In the genomic region with DNA sequence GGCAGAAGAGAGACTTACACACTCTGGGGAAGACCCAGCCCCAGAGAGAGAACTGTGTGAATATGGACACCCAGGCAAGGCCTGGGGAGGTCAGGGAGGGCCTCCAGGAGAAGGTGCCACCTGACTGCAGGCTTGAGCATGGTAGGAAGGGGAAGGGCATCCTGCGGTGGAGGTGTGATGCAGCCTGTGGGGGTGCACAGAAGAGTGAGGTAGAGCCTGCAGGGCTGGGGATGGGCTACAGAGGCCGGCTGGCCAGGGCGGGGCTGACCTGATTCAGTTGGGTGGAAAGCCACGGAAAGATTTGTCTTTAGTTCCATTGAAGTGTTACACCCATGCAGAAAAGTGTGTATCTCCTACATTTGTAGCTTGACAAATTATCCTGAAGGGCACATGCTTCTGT, we compare ENCODE assay signal across 13 cellular contexts. TPM values are rescaled to one million over a fixed set of nuclear protein-coding genes. Genes with fewer than 3 reads are reported as not detected.
DNase-seq lines count a peak whose midpoint lies in the region; ATAC-seq, FAIRE-seq and TF ChIP-seq lines count a peak whose summit lies in the region.
"Had no signal": no experiment of that assay in that cellular context is flagged by ENCODE, and none has a peak within 500 bp of the region (broad histone marks: within the 10 kb centered on the region; RNA-seq: fewer than 3 reads in every experiment).

No MANE protein-coding gene starts in this region.

- in situ Hi-C loops in HepG2 (cut with HindIII; ENCODE audit: extremely low pct_ligation_motif_present, low pct_unique_long_range_greater_than_20kb), result no loop called here

- no peak overlapping the region for H3K4me3 Mint-ChIP-seq in endothelial cell (ENCODE audit: unreplicated experiment)
- H3K4me3 Mint-ChIP-seq: T-helper 2 cell treated with Interferon-gamma antibody and Interleukin-4, amounts not matched to agents 5 μg/mL and 100 μg/mL, for 36 hours had no signal

- DNase-seq in HepG2 (ENCODE audit: low spot score) (no peak), right lobe of liver (no peak), vagina (ENCODE audit: extremely low spot score in 2 of 2) (no peak), NAMALWA (ENCODE audit: low spot score) (no peak), retina (no peak), endothelial cell (ENCODE audit: low spot score) (no peak)
- DNase-seq: AML-193, amygdala, NCI-H1092 treated with DMSO at 0.1 percent for 48 hours had no signal

- no peak for TF ChIP-seq CTCF in HepG2 (CRISPR knock-in tag; IDR thresholded peaks at IDR 0.05)
- no peak for TF ChIP-seq CTCF in right lobe of liver (IDR thresholded peaks at IDR 0.05)
- no peak for TF ChIP-seq CTCF in gastroesophageal sphincter (IDR thresholded peaks at IDR 0.05)
- TF ChIP-seq CTCF in vagina (IDR thresholded peaks at IDR 0.05), result no peak
- no peak for TF ChIP-seq CTCF in endothelial cell (IDR thresholded peaks at IDR 0.05; ENCODE audit: unreplicated experiment)

- H3K9me3 ChIP-seq in HepG2 (ENCODE audit: low read length) (no peaks in the 10 kb centered on the region), right lobe of liver (no peaks in the 10 kb centered on the region), gastroesophageal sphincter (no peaks in the 10 kb centered on the region), vagina (no peaks in the 10 kb centered on the region)
- H3K9me3 ChIP-seq: testis had no signal

- intact Hi-C loops in HepG2 (cut with micrococcal nuclease; ENCODE audit: unreplicated experiment), result no loop called here
- intact Hi-C loops in right lobe of liver (cut with DNase I), result no loop called here
- intact Hi-C loops in vagina (cut with DNase I), result no loop called here

- H3K4me1 ChIP-seq in HepG2 (ENCODE audit: insufficient read depth, low read length), result peaks cover 63% of the 10 kb centered on the region
- peaks cover 0 to 32% (median 17%) of the 10 kb centered on the region in 4 donors for H3K4me1 ChIP-seq in right lobe of liver
- peaks cover 12 to 96% (median 59%) of the 10 kb centered on the region in 3 donors for H3K4me1 ChIP-seq in gastroesophageal sphincter
- peaks cover 84% of the 10 kb centered on the region for H3K4me1 ChIP-seq in vagina

- POLR2A ChIA-PET in HepG2 (lab: Yijun Ruan, JAX), result no interaction called here

- peak overlapping the region; percentile 21 for H3K27ac ChIP-seq in HepG2 (ENCODE audit: extremely low read length, insufficient read depth, low read length)
- H3K27ac ChIP-seq in right lobe of liver, result no peak overlapping the region
- H3K27ac ChIP-seq in gastroesophageal sphincter, result peak overlapping the region in 3 of 4 donors; percentile 50 to 84 (median 82)
- peak overlapping the region; percentile 79 for H3K27ac ChIP-seq in vagina
- H3K27ac ChIP-seq: testis had no signal

- peaks cover 87% of the 10 kb centered on the region for H4K20me1 ChIP-seq in HepG2 (ENCODE audit: insufficient read depth, low read length)

- no peak overlapping the region for H2AFZ ChIP-seq in HepG2 (ENCODE audit: low read length)

- ATAC-seq in HepG2 (no peak), right lobe of liver (no peak), HG03097 (IDR thresholded peaks at IDR 0.05; ENCODE audit: low FRiP score, unreplicated experiment) (peak; percentile 27), gastroesophageal sphincter (no peak)

- CTCF ChIA-PET in HepG2 (lab: Yijun Ruan, JAX; ENCODE audit: low intra/inter-chr PET ratio, low total read pairs), result no interaction called here

- peaks cover 13% of the 10 kb centered on the region for H3K36me3 Mint-ChIP-seq in endothelial cell (ENCODE audit: low read depth, unreplicated experiment)

- H3K27me3 ChIP-seq in HepG2 (ENCODE audit: control insufficient read depth in 1 of 2, insufficient read depth in 2 of 2, low read length in 2 of 2) (no peaks in the 10 kb centered on the region), right lobe of liver (no peaks in the 10 kb centered on the region), gastroesophageal sphincter (no peaks in the 10 kb centered on the region), vagina (no peaks in the 10 kb centered on the region)
- H3K27me3 ChIP-seq: testis had no signal

- no peak for FAIRE-seq in HepG2 (lab: Jason Lieb, UNC)

- H3K4me3 ChIP-seq in HepG2 (replicated peaks in 1 of 3; ENCODE audit: insufficient read depth in 1 of 3, low read depth in 2 of 3, low read length in 3 of 3), result no peak overlapping the region
- H3K4me3 ChIP-seq in right lobe of liver, result no peak overlapping the region
- no peak overlapping the region for H3K4me3 ChIP-seq in gastroesophageal sphincter
- no peak overlapping the region for H3K4me3 ChIP-seq in vagina
- H3K4me3 ChIP-seq: testis had no signal

- peaks cover 33 to 65% of the 10 kb centered on the region in 2 experiments for H3K36me3 ChIP-seq in HepG2 (replicated peaks in 1 of 2; ENCODE audit: control insufficient read depth in 1 of 2, insufficient read depth in 2 of 2, low read length in 2 of 2)
- H3K36me3 ChIP-seq in right lobe of liver, result no peaks in the 10 kb centered on the region
- H3K36me3 ChIP-seq in gastroesophageal sphincter, result peaks cover 0 to 31% of the 10 kb centered on the region in 2 donors
- H3K36me3 ChIP-seq in vagina, result peaks cover 0 to 5% of the 10 kb centered on the region in 2 donors

- no peak overlapping the region for H3K27ac Mint-ChIP-seq in endothelial cell (ENCODE audit: unreplicated experiment)
- H3K27ac Mint-ChIP-seq: T-helper 2 cell treated with Interferon-gamma antibody and Interleukin-4, amounts not matched to agents 5 μg/mL and 100 μg/mL, for 36 hours had no signal

- no peaks in the 10 kb centered on the region for H3K9me3 Mint-ChIP-seq in endothelial cell (ENCODE audit: unreplicated experiment)
- H3K9me3 Mint-ChIP-seq: T-helper 2 cell treated with Interferon-gamma antibody and Interleukin-4, amounts not matched to agents 5 μg/mL and 100 μg/mL, for 36 hours had no signal

- H3K4me1 Mint-ChIP-seq in endothelial cell (ENCODE audit: unreplicated experiment), result peaks cover 13% of the 10 kb centered on the region

- WGBS in HepG2 (ENCODE audit: low lambda C conversion rate), result 98% methylated on average over 4 of the region's 4 CpGs
- WGBS in right lobe of liver (ENCODE audit: insufficient coverage, low coverage, low lambda C conversion rate, missing lambda C conversion rate), result 60% methylated on average over 1 of the region's 4 CpGs
- WGBS in gastroesophageal sphincter (ENCODE audit: low coverage in 1 of 2), 2 donors, result 60 to 84% methylated on average over 1 to 4 of the region's 4 CpGs

- no TSS peak for BruUV-seq in HepG2 (replicated peaks; lab: Mats Ljungman, UMichigan)

- H3K27me3 Mint-ChIP-seq in endothelial cell (ENCODE audit: unreplicated experiment), result peaks cover 7% of the 10 kb centered on the region

- TF ChIP-seq RAD21 in HepG2 (CRISPR knock-in tag; IDR thresholded peaks at IDR 0.05), result no peak

- H3K79me2 ChIP-seq in HepG2 (ENCODE audit: insufficient read depth, low read length), result peaks cover 73% of the 10 kb centered on the region

- no peak overlapping the region for H3K4me2 ChIP-seq in HepG2 (ENCODE audit: low read depth, low read length)

- TF ChIP-seq POLR2A in HepG2 (IDR thresholded peaks at IDR 0.05; ENCODE audit: insufficient read depth in 1 of 2, low read depth in 2 of 2, low read length in 2 of 2) (no peak), right lobe of liver (IDR thresholded peaks at IDR 0.05) (no peak), gastroesophageal sphincter (IDR thresholded peaks at IDR 0.05) (no peak), vagina (IDR thresholded peaks at IDR 0.05) (no peak)

- no peak for TF ChIP-seq EP300 in HepG2 (IDR thresholded peaks at IDR 0.05; ENCODE audit: low read depth in 2 of 2, low read length in 2 of 2)
- no peak for TF ChIP-seq EP300 in HepG2 (CRISPR knock-in tag; IDR thresholded peaks at IDR 0.05; ENCODE audit: borderline replicate concordance)
- no peak for TF ChIP-seq EP300 in gastroesophageal sphincter (IDR thresholded peaks at IDR 0.05)

- H3K9ac ChIP-seq in HepG2 (ENCODE audit: insufficient read depth, low read depth, low read length), result no peak overlapping the region

RNA-seq across cellular contexts. Expression of gene ZMIZ1, which starts 47.6 kb away (rescaled TPM):
- total RNA-seq in HepG2 (2016; rRNA removed; fragmentation: Illumina TruSeq; extraction: Trizol) (5.3 and 11.0 TPM in 2 replicates), right lobe of liver (10 to 100 TPM in 5 of 6 experiments, 1 to 10 TPM in 1; 9.9 to 22.8 (median 12.3) TPM), gastroesophageal sphincter (10 to 100 TPM; 36.3 to 79.2 (median 67.1) TPM), vagina (61.4 TPM), endothelial cell (ENCODE audit: unreplicated experiment) (102 TPM)
- total RNA-seq in HepG2 (2016; cell fraction: cytosol; rRNA removed; fragmentation: Illumina TruSeq; extraction: Trizol; ENCODE audit: low read depth), result 2.3 and 2.6 TPM in 2 replicates
- 5.2 and 10.5 TPM in 2 replicates for total RNA-seq in HepG2 (2016; cell fraction: insoluble cytoplasmic fraction; rRNA removed; fragmentation: Illumina TruSeq; extraction: Trizol)
- 7.0 and 7.7 TPM in 2 replicates for total RNA-seq in HepG2 (2016; cell fraction: membrane; rRNA removed; fragmentation: Illumina TruSeq; extraction: Trizol)
- 9.9 and 13.1 TPM in 2 replicates for total RNA-seq in HepG2 (2016; cell fraction: nucleus; rRNA removed; fragmentation: Illumina TruSeq; extraction: Trizol)
- 8.8 and 10.2 TPM in 2 replicates for polyA plus RNA-seq in HepG2 (2011; rRNA removed)
- 7.4 TPM in 2 replicates for polyA plus RNA-seq in HepG2 (2011; cell fraction: cytosol; rRNA removed)
- polyA plus RNA-seq in HepG2 (2011; cell fraction: nucleus; rRNA removed), result 42.1 and 46.0 TPM in 2 replicates
- polyA plus RNA-seq in HepG2 (2012), result 22.4 and 32.5 TPM in 2 replicates
- 0.69 and 1.1 TPM in 2 replicates for polyA plus RNA-seq in HepG2 (2016; cell fraction: cytosol; fragmentation: Illumina TruSeq; extraction: Trizol; ENCODE audit: low read depth)
- 16.0 and 20.6 TPM in 2 replicates for polyA plus RNA-seq in HepG2 (2016; cell fraction: insoluble cytoplasmic fraction; fragmentation: Illumina TruSeq; extraction: Trizol; ENCODE audit: low read depth)
- polyA plus RNA-seq in HepG2 (2016; cell fraction: membrane; fragmentation: Illumina TruSeq; extraction: Trizol; ENCODE audit: low read depth), result 2.4 and 3.8 TPM in 2 replicates
- polyA plus RNA-seq in HepG2 (2016; cell fraction: nucleus; fragmentation: Illumina TruSeq; extraction: Trizol; ENCODE audit: insufficient read depth, low read depth), result 25.8 and 26.9 TPM in 2 replicates
- 7.8 and 28.6 TPM in 2 replicates for polyA minus RNA-seq in HepG2 (2011; rRNA and poly(A)+ RNA removed; ENCODE audit: low replicate concordance)
- polyA minus RNA-seq in HepG2 (2011; cell fraction: cytosol; rRNA and poly(A)+ RNA removed), result 19.5 and 20.1 TPM in 2 replicates
- 27.4 and 29.2 TPM in 2 replicates for polyA minus RNA-seq in HepG2 (2011; cell fraction: nucleus; rRNA and poly(A)+ RNA removed)

Comparison
In these comparisons a context has a peak if more than half of its experiments do, and no peak if none do; other contexts are left out.
1. H3K27ac ChIP-seq: peak in HepG2 (single experiment), gastroesophageal sphincter (3 of 4) and vagina (single experiment); none in right lobe of liver (0 of 3).